18 cellular contexts compared by ENCODE assay signal in the genomic region with DNA sequence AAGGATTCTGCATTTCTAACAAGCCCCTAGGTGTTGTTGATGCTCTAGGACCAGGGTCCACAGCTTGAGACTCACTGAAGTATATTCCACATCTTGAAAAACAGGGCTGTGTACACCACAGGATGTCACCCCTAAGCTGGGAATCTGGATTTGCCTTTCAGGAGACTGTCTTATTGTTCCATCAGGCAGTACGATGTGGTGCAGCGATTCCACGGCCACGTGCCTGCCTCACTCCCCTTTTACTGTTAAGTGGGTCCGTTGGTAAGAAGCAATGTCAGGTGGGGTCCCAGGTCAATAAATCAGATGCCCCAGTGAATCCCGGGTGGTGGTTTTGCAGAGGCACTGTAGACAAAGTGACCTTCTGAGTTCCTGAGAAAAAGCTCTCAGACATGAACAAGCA.
DNase-seq lines count a peak whose midpoint lies in the region; ATAC-seq and TF ChIP-seq lines count a peak whose summit lies in the region.
"Had no signal": no experiment of that assay in that cellular context is flagged by ENCODE, and none has a peak within 500 bp of the region (broad histone marks: within the 10 kb centered on the region; RNA-seq: fewer than 3 reads in every experiment).

No MANE protein-coding gene starts in this region.

- TF ChIP-seq POLR2A in esophagus muscularis mucosa (IDR thresholded peaks at IDR 0.05; ENCODE audit: low read depth), result no peak

- DNase-seq in SK-N-SH, result no peak
- peak; percentile 81 for DNase-seq in esophagus muscularis mucosa (ENCODE audit: extremely low spot score)
- DNase-seq in osteocyte (ENCODE audit: extremely low spot score, unreplicated experiment), result peak; percentile 49
- DNase-seq in type B pancreatic cell (ENCODE audit: extremely low spot score, unreplicated experiment), result no peak
- DNase-seq in NK-92 treated with Interleukin-12 subunit alpha and Interleukin-12 subunit beta, amount 100 ng/mL, for 24 hours (lab: John Stamatoyannopoulos, UW), result no peak
- DNase-seq: AML-193; Caco-2; Calu3; CD4-positive, alpha-beta T cell; DMS79 treated with DMSO at 0.1 percent for 48 hours; GF-D8 had no signal

- CTCF ChIA-PET in SK-N-SH (lab: Yijun Ruan, JAX), result no interaction called here

- 0 out of 2 replicates have a peak, but pooled peaks cover 3% of the 10 kb centered on the region for H3K27me3 ChIP-seq in SK-N-SH (ENCODE audit: insufficient read depth)
- peaks cover 0 to 13% (median 0%) of the 10 kb centered on the region in 4 donors for H3K27me3 ChIP-seq in esophagus muscularis mucosa
- H3K27me3 ChIP-seq: BLaER1 treated with 17β-estradiol and CSF1 and Interleukin-3, amounts not matched to agents 10 nM and 100 nM had no signal

- no peaks in the 10 kb centered on the region for H3K79me2 ChIP-seq in SK-N-SH (ENCODE audit: insufficient read depth)

- POLR2A ChIA-PET in SK-N-SH (lab: Yijun Ruan, JAX), result no interaction called here

- H3K4me2 ChIP-seq in SK-N-SH, result peak overlapping the region; percentile 23; the same call in 1 of the 2 replicates
- H3K4me2 ChIP-seq: A549; BLaER1 treated with 17β-estradiol and CSF1 and Interleukin-3, amounts not matched to agents 10 nM and 100 nM had no signal

- WGBS in SK-N-SH (ENCODE audit: low lambda C conversion rate), result 12% methylated on average over 6 of the region's 6 CpGs
- WGBS in esophagus muscularis mucosa, result 82% methylated on average over 6 of the region's 6 CpGs

- no peak for ATAC-seq in SK-N-SH treated with all-trans-retinoic acid at 6 μM for 48 hours
- ATAC-seq: A549; CD8-positive, alpha-beta T cell had no signal

- TF ChIP-seq EP300 in SK-N-SH (IDR thresholded peaks at IDR 0.05; ENCODE audit: borderline replicate concordance in 1 of 2, low read depth in 1 of 2, low read length in 1 of 2) (no peak), esophagus muscularis mucosa (IDR thresholded peaks at IDR 0.05) (no peak)

- no peak overlapping the region for H3K9ac ChIP-seq in SK-N-SH
- H3K9ac ChIP-seq: BLaER1 treated with 17β-estradiol and CSF1 and Interleukin-3, amounts not matched to agents 10 nM and 100 nM had no signal

- intact Hi-C loops in esophagus muscularis mucosa (cut with DNase I), result no loop called here

- H4K20me1 ChIP-seq in SK-N-SH (ENCODE audit: insufficient read depth), result no peaks in the 10 kb centered on the region
- H4K20me1 ChIP-seq: BLaER1 treated with 17β-estradiol and CSF1 and Interleukin-3, amounts not matched to agents 10 nM and 100 nM had no signal

- H3K36me3 ChIP-seq in SK-N-SH (replicated peaks in 1 of 2; ENCODE audit: control insufficient read depth in 1 of 2, insufficient read depth in 2 of 2, low read length in 1 of 2), result no peaks in the 10 kb centered on the region
- H3K36me3 ChIP-seq in esophagus muscularis mucosa, result no peaks in the 10 kb centered on the region
- H3K36me3 ChIP-seq: BLaER1 treated with 17β-estradiol and CSF1 and Interleukin-3, amounts not matched to agents 10 nM and 100 nM had no signal

- H3K9me3 ChIP-seq in SK-N-SH (no peaks in the 10 kb centered on the region), esophagus muscularis mucosa (peaks cover 0 to 8% (median 2%) of the 10 kb centered on the region in 4 donors)
- H3K9me3 ChIP-seq: Caco-2 had no signal

- TF ChIP-seq RAD21 in SK-N-SH (IDR thresholded peaks at IDR 0.05; ENCODE audit: low read length), result no peak

- peaks cover 3% of the 10 kb centered on the region for H3K9me3 Mint-ChIP-seq in osteocyte (ENCODE audit: unreplicated experiment)
- peaks cover 2% of the 10 kb centered on the region for H3K9me3 Mint-ChIP-seq in type B pancreatic cell

- no peaks in the 10 kb centered on the region for H3K9me2 ChIP-seq in SK-N-SH

- H2AFZ ChIP-seq in SK-N-SH (ENCODE audit: low read depth), result no peak overlapping the region

- H3K27ac Mint-ChIP-seq in osteocyte (ENCODE audit: unreplicated experiment) (no peak overlapping the region), type B pancreatic cell (no peak overlapping the region)
- H3K27ac Mint-ChIP-seq: B cell; CD4-positive, alpha-beta T cell; CD8-positive, alpha-beta T cell had no signal

- no peaks in the 10 kb centered on the region for H3F3A ChIP-seq in SK-N-SH (replicated peaks; ENCODE audit: insufficient read depth)

- no peak overlapping the region for H3K4me3 Mint-ChIP-seq in osteocyte (ENCODE audit: unreplicated experiment)
- H3K4me3 Mint-ChIP-seq in type B pancreatic cell, result no peak overlapping the region
- H3K4me3 Mint-ChIP-seq: B cell; CD4-positive, alpha-beta T cell; CD8-positive, alpha-beta T cell had no signal

- H3K27ac ChIP-seq in SK-N-SH (ENCODE audit: low read depth in 2 of 2, low read length in 1 of 2) (no peak overlapping the region), esophagus muscularis mucosa (replicated peaks in 1 of 4) (no peak overlapping the region)
- H3K27ac ChIP-seq: 22Rv1; A549; BLaER1 treated with 17β-estradiol and CSF1 and Interleukin-3, amounts not matched to agents 10 nM and 100 nM; C4-2B had no signal

- TF ChIP-seq CTCF in SK-N-SH (IDR thresholded peaks at IDR 0.05) (no peak), esophagus muscularis mucosa (IDR thresholded peaks at IDR 0.05) (no peak), osteocyte (IDR thresholded peaks at IDR 0.05) (no peak), type B pancreatic cell (conservative IDR thresholded peaks at IDR 0.05) (no peak)

- no peaks in the 10 kb centered on the region for H3K27me3 Mint-ChIP-seq in osteocyte (ENCODE audit: unreplicated experiment)
- H3K27me3 Mint-ChIP-seq in type B pancreatic cell, result peaks cover 5% of the 10 kb centered on the region

- H3K4me3 ChIP-seq in SK-N-SH (ENCODE audit: low read depth in 2 of 2, low read length in 1 of 2) (no peak overlapping the region), esophagus muscularis mucosa (no peak overlapping the region)
- H3K4me3 ChIP-seq: A549; BLaER1 treated with 17β-estradiol and CSF1 and Interleukin-3, amounts not matched to agents 10 nM and 100 nM had no signal

- peaks cover 55% of the 10 kb centered on the region for H3K4me1 Mint-ChIP-seq in osteocyte (ENCODE audit: unreplicated experiment)
- H3K4me1 Mint-ChIP-seq in type B pancreatic cell (ENCODE audit: unreplicated experiment), result peaks cover 16% of the 10 kb centered on the region
- H3K4me1 Mint-ChIP-seq: B cell had no signal

- peaks cover 3% of the 10 kb centered on the region for H3K36me3 Mint-ChIP-seq in osteocyte (ENCODE audit: unreplicated experiment)
- peaks cover 3% of the 10 kb centered on the region for H3K36me3 Mint-ChIP-seq in type B pancreatic cell
- H3K36me3 Mint-ChIP-seq: CD8-positive, alpha-beta T cell had no signal

- H3K4me1 ChIP-seq in SK-N-SH (ENCODE audit: control insufficient read depth in 1 of 2, insufficient read depth in 2 of 2, low read depth in 1 of 2, low read length in 1 of 2) (no peaks in the 10 kb centered on the region), esophagus muscularis mucosa (no peaks in the 10 kb centered on the region)
- H3K4me1 ChIP-seq: A549, Caco-2 had no signal

TF ChIP-seq in SK-N-SH, 30 proteins besides CTCF, POLR2A, EP300 and RAD21:
- TF ChIP-seq CHD2 (IDR thresholded peaks at IDR 0.05; ENCODE audit: low read length, partially characterized antibody) (no peak), RXRA (IDR thresholded peaks at IDR 0.05; ENCODE audit: borderline replicate concordance, low read depth) (no peak), GABPA (IDR thresholded peaks at IDR 0.05; ENCODE audit: low read depth) (no peak)
- TF ChIP-seq, protein P1, sequence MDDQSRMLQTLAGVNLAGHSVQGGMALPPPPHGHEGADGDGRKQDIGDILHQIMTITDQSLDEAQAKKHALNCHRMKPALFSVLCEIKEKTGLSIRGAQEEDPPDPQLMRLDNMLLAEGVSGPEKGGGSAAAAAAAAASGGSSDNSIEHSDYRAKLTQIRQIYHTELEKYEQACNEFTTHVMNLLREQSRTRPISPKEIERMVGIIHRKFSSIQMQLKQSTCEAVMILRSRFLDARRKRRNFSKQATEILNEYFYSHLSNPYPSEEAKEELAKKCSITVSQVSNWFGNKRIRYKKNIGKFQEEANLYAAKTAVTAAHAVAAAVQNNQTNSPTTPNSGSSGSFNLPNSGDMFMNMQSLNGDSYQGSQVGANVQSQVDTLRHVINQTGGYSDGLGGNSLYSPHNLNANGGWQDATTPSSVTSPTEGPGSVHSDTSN (IDR thresholded peaks at IDR 0.05), result no peak

TF ChIP-seq in SK-N-SH treated with all-trans-retinoic acid at 6 μM for 48 hours, 23 proteins besides CTCF, POLR2A, EP300 and RAD21 (continues in another document):
- no peak for TF ChIP-seq ZC3H10 (CRISPR knock-in tag; IDR thresholded peaks at IDR 0.05)
- TF ChIP-seq SNAI2 (CRISPR knock-in tag; IDR thresholded peaks at IDR 0.05), result no peak
- TF ChIP-seq, protein P2, sequence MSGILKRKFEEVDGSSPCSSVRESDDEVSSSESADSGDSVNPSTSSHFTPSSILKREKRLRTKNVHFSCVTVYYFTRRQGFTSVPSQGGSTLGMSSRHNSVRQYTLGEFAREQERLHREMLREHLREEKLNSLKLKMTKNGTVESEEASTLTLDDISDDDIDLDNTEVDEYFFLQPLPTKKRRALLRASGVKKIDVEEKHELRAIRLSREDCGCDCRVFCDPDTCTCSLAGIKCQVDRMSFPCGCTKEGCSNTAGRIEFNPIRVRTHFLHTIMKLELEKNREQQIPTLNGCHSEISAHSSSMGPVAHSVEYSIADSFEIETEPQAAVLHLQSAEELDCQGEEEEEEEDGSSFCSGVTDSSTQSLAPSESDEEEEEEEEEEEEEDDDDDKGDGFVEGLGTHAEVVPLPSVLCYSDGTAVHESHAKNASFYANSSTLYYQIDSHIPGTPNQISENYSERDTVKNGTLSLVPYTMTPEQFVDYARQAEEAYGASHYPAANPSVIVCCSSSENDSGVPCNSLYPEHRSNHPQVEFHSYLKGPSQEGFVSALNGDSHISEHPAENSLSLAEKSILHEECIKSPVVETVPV (CRISPR knock-in tag; IDR thresholded peaks at IDR 0.05), result no peak
- no peak for TF ChIP-seq ZNF565 (CRISPR knock-in tag; conservative IDR thresholded peaks at IDR 0.05; ENCODE audit: low read depth)
- no peak for TF ChIP-seq CSDC2 (CRISPR knock-in tag; IDR thresholded peaks at IDR 0.05)
- no peak for TF ChIP-seq PPARA (CRISPR knock-in tag; IDR thresholded peaks at IDR 0.05; ENCODE audit: borderline replicate concordance)

Comparison
In these comparisons a context has a peak if more than half of its experiments do, and no peak if none do; other contexts are left out.
1. DNase-seq: peak in esophagus muscularis mucosa (single experiment) and osteocyte (single experiment); none in SK-N-SH (single experiment), type B pancreatic cell (single experiment) and NK-92 treated with Interleukin-12 subunit alpha and Interleukin-12 subunit beta, amount 100 ng/mL, for 24 hours (single experiment).